Comparison of ENCODE assay signal across 16 cellular contexts in genomic region chr14:78683206-78683605, GRCh38.
DNase-seq lines count a peak whose midpoint lies in the region; ATAC-seq, FAIRE-seq and TF ChIP-seq lines count a peak whose summit lies in the region.
"Had no signal": no experiment of that assay in that cellular context is flagged by ENCODE, and none has a peak within 500 bp of the region (broad histone marks: within the 10 kb centered on the region; RNA-seq: fewer than 3 reads in every experiment).

No MANE protein-coding gene starts in this region.

- in situ Hi-C loops in GM13977 (cut with MboI; ENCODE audit: low pct_unique_long_range_greater_than_20kb, low sequenced_read_pairs, unreplicated experiment) = no loop called here

- H3K9me3 ChIP-seq in astrocyte (ENCODE audit: insufficient read depth, low read depth, low read length) = no peaks in the 10 kb centered on the region
- H3K9me3 ChIP-seq: BLaER1 treated with 17β-estradiol and CSF1 and Interleukin-3, amounts not matched to agents 10 nM and 100 nM had no signal

- H3K36me3 ChIP-seq in astrocyte (ENCODE audit: insufficient read depth, low read length) = no peaks in the 10 kb centered on the region
- H3K36me3 ChIP-seq: BLaER1 treated with 17β-estradiol and CSF1 and Interleukin-3, amounts not matched to agents 10 nM and 100 nM had no signal

- no peaks in the 10 kb centered on the region for H3K79me2 ChIP-seq in astrocyte (ENCODE audit: insufficient read depth, low read length)

- peaks cover 1% of the 10 kb centered on the region for H3K27me3 Mint-ChIP-seq in astrocyte (ENCODE audit: low read depth, unreplicated experiment)
- H3K27me3 Mint-ChIP-seq: B cell, IgD-negative memory B cell had no signal

- H4K20me1 ChIP-seq in astrocyte (ENCODE audit: insufficient read depth, low read length) = no peaks in the 10 kb centered on the region
- H4K20me1 ChIP-seq: BLaER1 treated with 17β-estradiol and CSF1 and Interleukin-3, amounts not matched to agents 10 nM and 100 nM had no signal

- no peak overlapping the region for H2AFZ ChIP-seq in astrocyte (ENCODE audit: low read depth, low read length)

- H3K9me3 Mint-ChIP-seq in astrocyte (ENCODE audit: unreplicated experiment) = no peaks in the 10 kb centered on the region
- H3K9me3 Mint-ChIP-seq: CD8-positive, alpha-beta T cell had no signal

- no peak for TF ChIP-seq CTCF in astrocyte (IDR thresholded peaks at IDR 0.05; ENCODE audit: insufficient read depth, low read depth, low read length)
- no peak for TF ChIP-seq CTCF in epithelial cell of proximal tubule (conservative IDR thresholded peaks at IDR 0.05; ENCODE audit: low read depth, low read length)
- no peak for TF ChIP-seq CTCF in GM13977 (IDR thresholded peaks at IDR 0.05; ENCODE audit: extremely low read depth, insufficient read depth, missing control alignments)

- no peaks in the 10 kb centered on the region for H3K27me3 ChIP-seq in astrocyte (ENCODE audit: insufficient read depth, low read length)
- H3K27me3 ChIP-seq: BLaER1 treated with 17β-estradiol and CSF1 and Interleukin-3, amounts not matched to agents 10 nM and 100 nM had no signal

- FAIRE-seq in astrocyte (lab: Jason Lieb, UNC) = no peak
- FAIRE-seq: D721Med, G401.6, GM12891, HepG2 had no signal

- H3K4me2 ChIP-seq in astrocyte (ENCODE audit: low read length) = no peak overlapping the region
- H3K4me2 ChIP-seq: BLaER1 treated with 17β-estradiol and CSF1 and Interleukin-3, amounts not matched to agents 10 nM and 100 nM had no signal

- peaks cover 10% of the 10 kb centered on the region for H3K4me1 Mint-ChIP-seq in astrocyte (ENCODE audit: low read depth, unreplicated experiment)
- H3K4me1 Mint-ChIP-seq: B cell, IgD-negative memory B cell had no signal

- H3K4me1 ChIP-seq in astrocyte (ENCODE audit: insufficient read depth, low read length) = peaks cover 4% of the 10 kb centered on the region
- H3K4me1 ChIP-seq: BLaER1 treated with 17β-estradiol and CSF1 and Interleukin-3, amounts not matched to agents 10 nM and 100 nM had no signal

- H3K27ac ChIP-seq in astrocyte (ENCODE audit: low read depth, low read length) = no peak overlapping the region
- H3K27ac ChIP-seq: BLaER1 treated with 17β-estradiol and CSF1 and Interleukin-3, amounts not matched to agents 10 nM and 100 nM had no signal

- H3K9ac ChIP-seq in astrocyte (ENCODE audit: low read length) = no peak overlapping the region
- H3K9ac ChIP-seq: BLaER1 treated with 17β-estradiol and CSF1 and Interleukin-3, amounts not matched to agents 10 nM and 100 nM had no signal

- DNase-seq in astrocyte (ENCODE audit: low read depth) = peak; percentile 2
- DNase-seq in epithelial cell of proximal tubule (ENCODE audit: low read depth) = peak; percentile 26
- peak; percentile 74 for DNase-seq in kidney tubule cell (ENCODE audit: low spot score)
- no peak for DNase-seq in GM13977 (ENCODE audit: low spot score)
- no peak for DNase-seq in COR-L47 (lab: John Stamatoyannopoulos, UW)
- DNase-seq: CD8-positive, alpha-beta T cell; GOT3; H7 had no signal

- no peak overlapping the region for H3K27ac Mint-ChIP-seq in astrocyte (ENCODE audit: unreplicated experiment)
- H3K27ac Mint-ChIP-seq: B cell; CD8-positive, alpha-beta T cell; IgD-negative memory B cell had no signal

- no peak for ATAC-seq in HG03442 (IDR thresholded peaks at IDR 0.05; ENCODE audit: unreplicated experiment)
- ATAC-seq: CD8-positive, alpha-beta T cell; HepG2 had no signal

- H3K4me3 Mint-ChIP-seq in astrocyte (ENCODE audit: unreplicated experiment) = peak overlapping the region; percentile 9
- H3K4me3 Mint-ChIP-seq: B cell; CD8-positive, alpha-beta T cell; IgD-negative memory B cell had no signal

- no peaks in the 10 kb centered on the region for H3K36me3 Mint-ChIP-seq in astrocyte (ENCODE audit: low read depth, unreplicated experiment)
- H3K36me3 Mint-ChIP-seq: CD8-positive, alpha-beta T cell; IgD-negative memory B cell had no signal

- H3K4me3 ChIP-seq in astrocyte (ENCODE audit: insufficient read depth, low read depth, low read length) = no peak overlapping the region
- H3K4me3 ChIP-seq in epithelial cell of proximal tubule (ENCODE audit: low read depth, low read length) = no peak overlapping the region
- H3K4me3 ChIP-seq: BLaER1 treated with 17β-estradiol and CSF1 and Interleukin-3, amounts not matched to agents 10 nM and 100 nM had no signal

Comparison
In these comparisons a context has a peak if more than half of its experiments do, and no peak if none do; other contexts are left out.
1. DNase-seq: peak in astrocyte (single experiment), epithelial cell of proximal tubule (single experiment) and kidney tubule cell (single experiment); none in GM13977 (single experiment) and COR-L47 (single experiment).